Comparison of ENCODE assay signal across 8 cellular contexts in the genomic region with DNA sequence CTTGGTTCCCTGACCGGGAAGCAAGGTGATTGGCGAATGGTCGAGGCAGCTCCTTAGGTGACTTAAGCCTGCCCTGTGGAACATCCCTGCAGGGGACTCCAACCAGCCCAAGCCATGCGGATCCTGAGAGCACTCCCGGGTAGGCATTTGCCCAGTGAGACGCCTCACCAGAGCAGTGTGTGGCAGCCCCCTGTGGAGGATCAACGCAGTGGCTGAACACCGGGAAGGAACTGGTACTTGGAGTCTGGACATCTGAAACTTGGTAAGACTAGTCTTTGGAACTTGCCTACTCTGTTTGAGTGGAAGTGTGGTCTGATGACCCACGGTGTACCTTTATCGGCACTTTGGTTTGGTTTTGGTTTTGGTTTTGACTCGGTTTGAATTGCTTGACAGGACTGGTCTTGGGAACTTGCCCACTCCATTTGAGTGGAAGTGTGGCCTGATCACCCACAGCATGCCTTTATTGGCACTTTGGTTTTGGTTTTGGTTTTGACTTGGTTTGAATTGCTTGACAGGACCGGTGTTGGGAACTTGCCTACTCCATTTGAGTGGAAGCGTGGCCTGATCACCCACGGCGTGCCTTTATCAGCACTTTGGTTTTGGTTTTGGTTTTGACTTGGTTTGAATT. TPM values are rescaled to one million over a fixed set of nuclear protein-coding genes. Genes with fewer than 3 reads are reported as not detected.
A peak's percentile ranks its signal among the peaks of the same experiment; 100 is the strongest.
DNase-seq lines count a peak whose midpoint lies in the region; ATAC-seq, FAIRE-seq and TF ChIP-seq lines count a peak whose summit lies in the region.
"Not testable (repeated sequence)": the region's sequence is repeated elsewhere in the genome, so short reads cannot be mapped to it uniquely, and the experiment has no call there.

No MANE protein-coding gene starts in this region.

- H3K9me3 Mint-ChIP-seq in activated B cell treated with CpG ODN at 0.5 μM for 24 hours; activated naive CD8-positive, alpha-beta T cell (ENCODE audit: low read depth): not testable (repeated sequence)

- not testable (repeated sequence) for H3K9me3 ChIP-seq in small intestine (ENCODE audit: control insufficient read depth, low read depth)

- 62 to 83% (median 80%) methylated on average over 15 of the region's 15 CpGs for WGBS in small intestine, 3 donors

- POLR2A ChIA-PET in activated B cell treated with CpG ODN at 0.5 μM for 24 hours (lab: Charles Lee), result interaction anchor here (1.1 kb wide), 1 partner anchor 9 kb away, joined by 3 read pairs; no protein-coding TSS in a partner anchor

- FAIRE-seq in small intestine (lab: Jason Lieb, UNC), result not testable (repeated sequence)

- peak overlapping the region; percentile 85 for H3K4me3 Mint-ChIP-seq in activated B cell treated with CpG ODN at 0.5 μM for 24 hours
- H3K4me3 Mint-ChIP-seq in activated naive CD8-positive, alpha-beta T cell, result peak overlapping the region; percentile 67

- H3K4me1 ChIP-seq in small intestine (ENCODE audit: control insufficient read depth in 2 of 2, insufficient read depth in 1 of 2, low read depth in 1 of 2, low read length in 1 of 2), result not testable (repeated sequence)

- peak; percentile 37 for ATAC-seq in GM19025 (IDR thresholded peaks at IDR 0.05; ENCODE audit: low read depth, unreplicated experiment)
- peak; percentile 32 for ATAC-seq in GM21576 (IDR thresholded peaks at IDR 0.05; ENCODE audit: unreplicated experiment)
- peak; percentile 35 for ATAC-seq in HG02973 (IDR thresholded peaks at IDR 0.05; ENCODE audit: unreplicated experiment)
- peak; percentile 34 for ATAC-seq in HG03520 (IDR thresholded peaks at IDR 0.05; ENCODE audit: unreplicated experiment)
- ATAC-seq in activated B cell treated with CpG ODN at 0.5 μM for 24 hours (ENCODE audit: low read depth), result peak; percentile 51

- H3K36me3 ChIP-seq in GM06990 (ENCODE audit: control insufficient read depth, insufficient read depth, low read length); small intestine (ENCODE audit: control insufficient read depth in 2 of 2, insufficient read depth in 2 of 2, low read length in 2 of 2): not testable (repeated sequence)

- not testable (repeated sequence) for H3K36me3 Mint-ChIP-seq in activated B cell treated with CpG ODN at 0.5 μM for 24 hours (ENCODE audit: low read depth); activated naive CD8-positive, alpha-beta T cell

- intact Hi-C loops in activated B cell treated with CpG ODN at 0.5 μM for 24 hours (cut with micrococcal nuclease), result loop anchor here (2.0 to 10.0 kb wide), 3 partner anchors 22 to 386 kb away; no protein-coding TSS in a partner anchor

- H3K4me3 ChIP-seq in GM06990 (replicated peaks; ENCODE audit: low read depth, low read length), result peak overlapping the region; percentile 62
- peak overlapping the region in 1 of 2 donors; percentile 26 for H3K4me3 ChIP-seq in small intestine (ENCODE audit: low read depth in 1 of 2, low read length in 2 of 2)

- not testable (repeated sequence) for H3K27me3 Mint-ChIP-seq in activated B cell treated with CpG ODN at 0.5 μM for 24 hours; activated naive CD8-positive, alpha-beta T cell

- peaks cover 40% of the 10 kb centered on the region for H3K4me1 Mint-ChIP-seq in activated B cell treated with CpG ODN at 0.5 μM for 24 hours
- H3K4me1 Mint-ChIP-seq in activated naive CD8-positive, alpha-beta T cell (ENCODE audit: low read depth), result peaks cover 17% of the 10 kb centered on the region

- DNase-seq in GM06990 (ENCODE audit: extremely low read depth, insufficient read length), result peak; percentile 73
- DNase-seq in activated B cell treated with CpG ODN at 0.5 μM for 24 hours, result peak; percentile 27
- DNase-seq in small intestine, result peak; percentile 17

- TF ChIP-seq CTCF in GM06990 (IDR thresholded peaks at IDR 0.05; ENCODE audit: insufficient read depth, low read length, poor library complexity, severe bottlenecking); activated B cell treated with CpG ODN at 0.5 μM for 24 hours (IDR thresholded peaks at IDR 0.05): not testable (repeated sequence)

- H3K27ac ChIP-seq in small intestine (ENCODE audit: low read depth in 1 of 2, low read length in 1 of 2), result peak overlapping the region; percentile 20 to 61

- H3K27me3 ChIP-seq in GM06990 (replicated peaks; ENCODE audit: control insufficient read depth, insufficient read depth, low read length); small intestine (ENCODE audit: control insufficient read depth in 2 of 2, insufficient read depth in 2 of 2, low read length in 2 of 2): not testable (repeated sequence)

- H3K27ac Mint-ChIP-seq in activated B cell treated with CpG ODN at 0.5 μM for 24 hours, result peak overlapping the region; percentile 95
- not testable (repeated sequence) for H3K27ac Mint-ChIP-seq in activated naive CD8-positive, alpha-beta T cell

- CTCF ChIA-PET in activated B cell treated with CpG ODN at 0.5 μM for 24 hours (lab: Charles Lee), result not testable (repeated sequence)

RNA-seq across cellular contexts. Expression of a gene that starts 38.0 kb away (rescaled TPM):
- total RNA-seq in activated B cell treated with CpG ODN at 0.5 μM for 24 hours, result 0.37 TPM in 1 of 2 replicates, not detected in the other
- 1 to 10 TPM in 2 of 3 donors, under 1 TPM in 1; 0.24 to 3.1 (median 2.4) TPM for polyA plus RNA-seq in small intestine

Comparison
In these comparisons a context has a peak if more than half of its experiments do, and no peak if none do; other contexts are left out.
1. DNase-seq: peak in every context shown above with its lines; median percentile 73 in GM06990; 27 in activated B cell treated with CpG ODN at 0.5 μM for 24 hours; 17 in small intestine.